1 cellular context compared by ENCODE assay signal in the genomic region with DNA sequence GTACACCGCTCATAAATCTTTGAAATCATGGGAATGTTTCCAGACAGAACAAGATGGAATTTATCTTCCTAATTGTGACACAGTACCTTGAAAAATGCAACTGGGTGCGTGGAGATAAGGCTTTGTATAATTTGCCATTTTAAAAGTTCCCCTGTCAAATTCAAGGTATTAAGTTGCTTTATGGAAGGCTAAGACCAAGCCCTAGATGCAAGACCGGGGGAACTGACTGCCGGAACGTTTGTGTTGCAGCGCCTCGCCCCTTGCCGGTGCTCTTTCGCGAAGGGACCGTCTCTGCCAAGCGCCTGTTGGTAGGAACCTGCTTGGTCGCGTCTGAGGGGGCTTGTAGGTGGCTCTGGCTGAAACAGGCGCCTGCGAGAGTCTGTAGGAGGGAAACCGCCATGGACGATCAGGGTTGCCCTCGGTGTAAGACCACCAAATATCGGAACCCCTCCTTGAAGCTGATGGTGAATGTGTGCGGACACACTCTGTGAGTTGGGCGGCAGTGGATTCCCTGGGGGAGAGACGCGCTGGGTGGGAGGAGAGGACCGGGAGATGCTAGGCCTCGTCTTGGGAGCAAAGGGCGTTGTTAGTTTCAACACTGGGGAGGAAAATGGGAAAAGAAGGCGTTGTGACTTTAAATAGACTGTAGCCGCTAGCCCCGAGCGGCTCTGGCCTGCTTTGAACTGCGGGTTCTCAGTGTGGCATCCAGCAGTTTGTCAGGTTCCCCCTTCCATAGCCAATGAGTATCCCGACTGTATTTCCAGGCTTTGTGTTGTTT.
TF ChIP-seq lines count a peak whose summit lies in the region.

A gene (plus strand): TSS at position 297 of the 778 bp plus-strand sequence. CDS start 102 bp downstream, at position 399.

TF ChIP-seq in HepG2, 621 proteins besides CTCF, POLR2A, EP300 and RAD21 (continued from another document and continues in another):
- TF ChIP-seq, protein P1, sequence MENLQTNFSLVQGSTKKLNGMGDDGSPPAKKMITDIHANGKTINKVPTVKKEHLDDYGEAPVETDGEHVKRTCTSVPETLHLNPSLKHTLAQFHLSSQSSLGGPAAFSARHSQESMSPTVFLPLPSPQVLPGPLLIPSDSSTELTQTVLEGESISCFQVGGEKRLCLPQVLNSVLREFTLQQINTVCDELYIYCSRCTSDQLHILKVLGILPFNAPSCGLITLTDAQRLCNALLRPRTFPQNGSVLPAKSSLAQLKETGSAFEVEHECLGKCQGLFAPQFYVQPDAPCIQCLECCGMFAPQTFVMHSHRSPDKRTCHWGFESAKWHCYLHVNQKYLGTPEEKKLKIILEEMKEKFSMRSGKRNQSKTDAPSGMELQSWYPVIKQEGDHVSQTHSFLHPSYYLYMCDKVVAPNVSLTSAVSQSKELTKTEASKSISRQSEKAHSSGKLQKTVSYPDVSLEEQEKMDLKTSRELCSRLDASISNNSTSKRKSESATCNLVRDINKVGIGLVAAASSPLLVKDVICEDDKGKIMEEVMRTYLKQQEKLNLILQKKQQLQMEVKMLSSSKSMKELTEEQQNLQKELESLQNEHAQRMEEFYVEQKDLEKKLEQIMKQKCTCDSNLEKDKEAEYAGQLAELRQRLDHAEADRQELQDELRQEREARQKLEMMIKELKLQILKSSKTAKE (CRISPR knock-in tag; IDR thresholded peaks at IDR 0.05; ENCODE audit: borderline replicate concordance) = no peak
- TF ChIP-seq ZNF644 (CRISPR knock-in tag; IDR thresholded peaks at IDR 0.05; ENCODE audit: low read depth) = peak; percentile 89
- TF ChIP-seq SATB2 (CRISPR knock-in tag; IDR thresholded peaks at IDR 0.05) = 0 out of 2 replicates have a peak, but pooled peaks have one; percentile 38
- peak; percentile 83; the same call in 1 of the 2 replicates for TF ChIP-seq RXRB (CRISPR knock-in tag; IDR thresholded peaks at IDR 0.05; ENCODE audit: borderline replicate concordance)
- TF ChIP-seq, protein P2, sequence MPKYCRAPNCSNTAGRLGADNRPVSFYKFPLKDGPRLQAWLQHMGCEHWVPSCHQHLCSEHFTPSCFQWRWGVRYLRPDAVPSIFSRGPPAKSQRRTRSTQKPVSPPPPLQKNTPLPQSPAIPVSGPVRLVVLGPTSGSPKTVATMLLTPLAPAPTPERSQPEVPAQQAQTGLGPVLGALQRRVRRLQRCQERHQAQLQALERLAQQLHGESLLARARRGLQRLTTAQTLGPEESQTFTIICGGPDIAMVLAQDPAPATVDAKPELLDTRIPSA (CRISPR knock-in tag; IDR thresholded peaks at IDR 0.05; ENCODE audit: borderline replicate concordance) = 0 out of 2 replicates have a peak, but pooled peaks have one; percentile 42
- TF ChIP-seq, protein P3, sequence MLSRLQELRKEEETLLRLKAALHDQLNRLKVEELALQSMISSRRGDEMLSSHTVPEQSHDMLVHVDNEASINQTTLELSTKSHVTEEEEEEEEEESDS (CRISPR knock-in tag; IDR thresholded peaks at IDR 0.05; ENCODE audit: borderline replicate concordance) = no peak
- TF ChIP-seq ZNF24 (IDR thresholded peaks at IDR 0.05) = peak; percentile 36; the same call in 1 of the 2 replicates
- TF ChIP-seq, protein P4, sequence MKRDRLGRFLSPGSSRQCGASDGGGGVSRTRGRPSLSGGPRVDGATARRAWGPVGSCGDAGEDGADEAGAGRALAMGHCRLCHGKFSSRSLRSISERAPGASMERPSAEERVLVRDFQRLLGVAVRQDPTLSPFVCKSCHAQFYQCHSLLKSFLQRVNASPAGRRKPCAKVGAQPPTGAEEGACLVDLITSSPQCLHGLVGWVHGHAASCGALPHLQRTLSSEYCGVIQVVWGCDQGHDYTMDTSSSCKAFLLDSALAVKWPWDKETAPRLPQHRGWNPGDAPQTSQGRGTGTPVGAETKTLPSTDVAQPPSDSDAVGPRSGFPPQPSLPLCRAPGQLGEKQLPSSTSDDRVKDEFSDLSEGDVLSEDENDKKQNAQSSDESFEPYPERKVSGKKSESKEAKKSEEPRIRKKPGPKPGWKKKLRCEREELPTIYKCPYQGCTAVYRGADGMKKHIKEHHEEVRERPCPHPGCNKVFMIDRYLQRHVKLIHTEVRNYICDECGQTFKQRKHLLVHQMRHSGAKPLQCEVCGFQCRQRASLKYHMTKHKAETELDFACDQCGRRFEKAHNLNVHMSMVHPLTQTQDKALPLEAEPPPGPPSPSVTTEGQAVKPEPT (CRISPR knock-in tag; IDR thresholded peaks at IDR 0.05; ENCODE audit: low read depth) = 0 out of 2 replicates have a peak, but pooled peaks have one; percentile 64
- TF ChIP-seq TBL1XR1 (IDR thresholded peaks at IDR 0.05; ENCODE audit: borderline replicate concordance, low read length, partially characterized antibody) = no peak
- TF ChIP-seq, protein P5, sequence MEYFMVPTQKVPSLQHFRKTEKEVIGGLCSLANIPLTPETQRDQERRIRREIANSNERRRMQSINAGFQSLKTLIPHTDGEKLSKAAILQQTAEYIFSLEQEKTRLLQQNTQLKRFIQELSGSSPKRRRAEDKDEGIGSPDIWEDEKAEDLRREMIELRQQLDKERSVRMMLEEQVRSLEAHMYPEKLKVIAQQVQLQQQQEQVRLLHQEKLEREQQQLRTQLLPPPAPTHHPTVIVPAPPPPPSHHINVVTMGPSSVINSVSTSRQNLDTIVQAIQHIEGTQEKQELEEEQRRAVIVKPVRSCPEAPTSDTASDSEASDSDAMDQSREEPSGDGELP (IDR thresholded peaks at IDR 0.05; ENCODE audit: borderline replicate concordance, low read depth) = peak; percentile 51; the same call in 1 of the 2 replicates
- TF ChIP-seq, protein P6, sequence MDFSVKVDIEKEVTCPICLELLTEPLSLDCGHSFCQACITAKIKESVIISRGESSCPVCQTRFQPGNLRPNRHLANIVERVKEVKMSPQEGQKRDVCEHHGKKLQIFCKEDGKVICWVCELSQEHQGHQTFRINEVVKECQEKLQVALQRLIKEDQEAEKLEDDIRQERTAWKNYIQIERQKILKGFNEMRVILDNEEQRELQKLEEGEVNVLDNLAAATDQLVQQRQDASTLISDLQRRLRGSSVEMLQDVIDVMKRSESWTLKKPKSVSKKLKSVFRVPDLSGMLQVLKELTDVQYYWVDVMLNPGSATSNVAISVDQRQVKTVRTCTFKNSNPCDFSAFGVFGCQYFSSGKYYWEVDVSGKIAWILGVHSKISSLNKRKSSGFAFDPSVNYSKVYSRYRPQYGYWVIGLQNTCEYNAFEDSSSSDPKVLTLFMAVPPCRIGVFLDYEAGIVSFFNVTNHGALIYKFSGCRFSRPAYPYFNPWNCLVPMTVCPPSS (IDR thresholded peaks at IDR 0.05) = no peak
- TF ChIP-seq NFRKB (IDR thresholded peaks at IDR 0.05) = no peak
- TF ChIP-seq, protein P7, sequence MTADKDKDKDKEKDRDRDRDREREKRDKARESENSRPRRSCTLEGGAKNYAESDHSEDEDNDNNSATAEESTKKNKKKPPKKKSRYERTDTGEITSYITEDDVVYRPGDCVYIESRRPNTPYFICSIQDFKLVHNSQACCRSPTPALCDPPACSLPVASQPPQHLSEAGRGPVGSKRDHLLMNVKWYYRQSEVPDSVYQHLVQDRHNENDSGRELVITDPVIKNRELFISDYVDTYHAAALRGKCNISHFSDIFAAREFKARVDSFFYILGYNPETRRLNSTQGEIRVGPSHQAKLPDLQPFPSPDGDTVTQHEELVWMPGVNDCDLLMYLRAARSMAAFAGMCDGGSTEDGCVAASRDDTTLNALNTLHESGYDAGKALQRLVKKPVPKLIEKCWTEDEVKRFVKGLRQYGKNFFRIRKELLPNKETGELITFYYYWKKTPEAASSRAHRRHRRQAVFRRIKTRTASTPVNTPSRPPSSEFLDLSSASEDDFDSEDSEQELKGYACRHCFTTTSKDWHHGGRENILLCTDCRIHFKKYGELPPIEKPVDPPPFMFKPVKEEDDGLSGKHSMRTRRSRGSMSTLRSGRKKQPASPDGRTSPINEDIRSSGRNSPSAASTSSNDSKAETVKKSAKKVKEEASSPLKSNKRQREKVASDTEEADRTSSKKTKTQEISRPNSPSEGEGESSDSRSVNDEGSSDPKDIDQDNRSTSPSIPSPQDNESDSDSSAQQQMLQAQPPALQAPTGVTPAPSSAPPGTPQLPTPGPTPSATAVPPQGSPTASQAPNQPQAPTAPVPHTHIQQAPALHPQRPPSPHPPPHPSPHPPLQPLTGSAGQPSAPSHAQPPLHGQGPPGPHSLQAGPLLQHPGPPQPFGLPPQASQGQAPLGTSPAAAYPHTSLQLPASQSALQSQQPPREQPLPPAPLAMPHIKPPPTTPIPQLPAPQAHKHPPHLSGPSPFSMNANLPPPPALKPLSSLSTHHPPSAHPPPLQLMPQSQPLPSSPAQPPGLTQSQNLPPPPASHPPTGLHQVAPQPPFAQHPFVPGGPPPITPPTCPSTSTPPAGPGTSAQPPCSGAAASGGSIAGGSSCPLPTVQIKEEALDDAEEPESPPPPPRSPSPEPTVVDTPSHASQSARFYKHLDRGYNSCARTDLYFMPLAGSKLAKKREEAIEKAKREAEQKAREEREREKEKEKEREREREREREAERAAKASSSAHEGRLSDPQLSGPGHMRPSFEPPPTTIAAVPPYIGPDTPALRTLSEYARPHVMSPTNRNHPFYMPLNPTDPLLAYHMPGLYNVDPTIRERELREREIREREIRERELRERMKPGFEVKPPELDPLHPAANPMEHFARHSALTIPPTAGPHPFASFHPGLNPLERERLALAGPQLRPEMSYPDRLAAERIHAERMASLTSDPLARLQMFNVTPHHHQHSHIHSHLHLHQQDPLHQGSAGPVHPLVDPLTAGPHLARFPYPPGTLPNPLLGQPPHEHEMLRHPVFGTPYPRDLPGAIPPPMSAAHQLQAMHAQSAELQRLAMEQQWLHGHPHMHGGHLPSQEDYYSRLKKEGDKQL (CRISPR knock-in tag; IDR thresholded peaks at IDR 0.05; ENCODE audit: low read depth) = 0 out of 2 replicates have a peak, but pooled peaks have one; percentile 44
- TF ChIP-seq ZNF260 (CRISPR knock-in tag; IDR thresholded peaks at IDR 0.05; ENCODE audit: borderline replicate concordance, low read depth) = no peak
- peak; percentile 89 for TF ChIP-seq PHF5A (CRISPR knock-in tag; IDR thresholded peaks at IDR 0.05; ENCODE audit: low read depth, unreplicated experiment)
- TF ChIP-seq, protein P8, sequence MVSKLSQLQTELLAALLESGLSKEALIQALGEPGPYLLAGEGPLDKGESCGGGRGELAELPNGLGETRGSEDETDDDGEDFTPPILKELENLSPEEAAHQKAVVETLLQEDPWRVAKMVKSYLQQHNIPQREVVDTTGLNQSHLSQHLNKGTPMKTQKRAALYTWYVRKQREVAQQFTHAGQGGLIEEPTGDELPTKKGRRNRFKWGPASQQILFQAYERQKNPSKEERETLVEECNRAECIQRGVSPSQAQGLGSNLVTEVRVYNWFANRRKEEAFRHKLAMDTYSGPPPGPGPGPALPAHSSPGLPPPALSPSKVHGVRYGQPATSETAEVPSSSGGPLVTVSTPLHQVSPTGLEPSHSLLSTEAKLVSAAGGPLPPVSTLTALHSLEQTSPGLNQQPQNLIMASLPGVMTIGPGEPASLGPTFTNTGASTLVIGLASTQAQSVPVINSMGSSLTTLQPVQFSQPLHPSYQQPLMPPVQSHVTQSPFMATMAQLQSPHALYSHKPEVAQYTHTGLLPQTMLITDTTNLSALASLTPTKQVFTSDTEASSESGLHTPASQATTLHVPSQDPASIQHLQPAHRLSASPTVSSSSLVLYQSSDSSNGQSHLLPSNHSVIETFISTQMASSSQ (IDR thresholded peaks at IDR 0.05; ENCODE audit: low read depth) = peak; percentile 57; the same call in 1 of the 2 replicates
- TF ChIP-seq, protein P8 (CRISPR knock-in tag; IDR thresholded peaks at IDR 0.05; ENCODE audit: borderline replicate concordance) = peak; percentile 74
- TF ChIP-seq DR1 (CRISPR knock-in tag; IDR thresholded peaks at IDR 0.05) = no peak
